In genomic region chr19:40751065-40751923, GRCh38 we compare ENCODE assay signal across 1 cellular context.
A peak's percentile ranks its signal among the peaks of the same experiment; 100 is the strongest.
TF ChIP-seq lines count a peak whose summit lies in the region.

SNRPA (plus strand) TSS chr19:40751203; CDS start chr19:40751409, 206 bp downstream.

TF ChIP-seq in K562, 482 proteins besides CTCF, POLR2A, EP300 and RAD21 (continued from another document and continues in another):
- TF ChIP-seq ZBTB34 (CRISPR knock-in tag; IDR thresholded peaks at IDR 0.05) (no peak), E2F4 (CRISPR knock-in tag; IDR thresholded peaks at IDR 0.05; ENCODE audit: low read depth) (no peak), BHLHE40 (IDR thresholded peaks at IDR 0.05; ENCODE audit: low read length) (peak; percentile 68; the same call in 1 of the 2 replicates), JUNB (CRISPR knock-in tag; conservative IDR thresholded peaks at IDR 0.05) (no peak), RBM25 (IDR thresholded peaks at IDR 0.05; ENCODE audit: low read depth, low read length, severe bottlenecking) (no peak), PATZ1 (CRISPR knock-in tag; IDR thresholded peaks at IDR 0.05; ENCODE audit: borderline replicate concordance) (no peak), ZNF277 (CRISPR knock-in tag; IDR thresholded peaks at IDR 0.05; ENCODE audit: borderline replicate concordance) (no peak), CSDE1 (IDR thresholded peaks at IDR 0.05) (no peak), HNRNPH1 (optimal IDR thresholded peaks at IDR 0.05; ENCODE audit: low read depth, low read length) (no peak), ZKSCAN1 (IDR thresholded peaks at IDR 0.05; ENCODE audit: low read depth, low read length) (no peak), ZNF668 (CRISPR knock-in tag; IDR thresholded peaks at IDR 0.05) (no peak), ZSCAN29 (IDR thresholded peaks at IDR 0.05) (no peak), GATA2 (CRISPR knock-in tag; IDR thresholded peaks at IDR 0.05) (no peak), ZFX (CRISPR knock-in tag; IDR thresholded peaks at IDR 0.05) (peak; percentile 35; the same call in 1 of the 2 replicates), SMARCA5 (IDR thresholded peaks at IDR 0.05) (no peak), NR1H2 (CRISPR knock-in tag; IDR thresholded peaks at IDR 0.05) (no peak), SRSF1 (IDR thresholded peaks at IDR 0.05; ENCODE audit: low read depth, low read length) (no peak), HIVEP1 (CRISPR knock-in tag; IDR thresholded peaks at IDR 0.05) (0 out of 2 replicates have a peak, but pooled peaks have one; percentile 10), EP400 (IDR thresholded peaks at IDR 0.05) (peak; percentile 37), ZNF57 (CRISPR knock-in tag; IDR thresholded peaks at IDR 0.05) (no peak), BRF1 (IDR thresholded peaks at IDR 0.05; ENCODE audit: borderline replicate concordance, extremely low read depth, insufficient read length) (no peak), YBX1 (IDR thresholded peaks at IDR 0.05) (no peak), ZNF551 (CRISPR knock-in tag; IDR thresholded peaks at IDR 0.05) (no peak), KAT7 (CRISPR knock-in tag; IDR thresholded peaks at IDR 0.05; ENCODE audit: borderline replicate concordance) (no peak), KAT2B (IDR thresholded peaks at IDR 0.05; ENCODE audit: low read depth, low read length) (no peak), RBM17 (IDR thresholded peaks at IDR 0.05; ENCODE audit: borderline replicate concordance, low read depth, low read length) (no peak), MBD2 (IDR thresholded peaks at IDR 0.05; ENCODE audit: borderline replicate concordance, low read depth) (no peak), CHD2 (IDR thresholded peaks at IDR 0.05; ENCODE audit: low read depth, low read length) (peak; percentile 92), ZBTB7A (IDR thresholded peaks at IDR 0.05; ENCODE audit: borderline replicate concordance, control insufficient read depth, low read depth, low read length) (peak; percentile 54; the same call in 1 of the 2 replicates), SIX5 (IDR thresholded peaks at IDR 0.05; ENCODE audit: borderline replicate concordance in 1 of 2, insufficient read depth in 1 of 2, low read depth in 1 of 2, low read length in 2 of 2) (peak; percentile 44 to 48; a peak in 3 of 4 replicates), PTTG1 (tag; IDR thresholded peaks at IDR 0.05; ENCODE audit: low read depth) (no peak), RFX1 (IDR thresholded peaks at IDR 0.05) (no peak), ZNF707 (CRISPR knock-in tag; conservative IDR thresholded peaks at IDR 0.05) (no peak), ZNF609 (CRISPR knock-in tag; IDR thresholded peaks at IDR 0.05; ENCODE audit: borderline replicate concordance) (0 out of 2 replicates have a peak, but pooled peaks have one; percentile 24), ZNF586 (CRISPR knock-in tag; conservative IDR thresholded peaks at IDR 0.05) (no peak), FOXP1 (CRISPR knock-in tag; IDR thresholded peaks at IDR 0.05) (peak; percentile 23; the same call in 1 of the 2 replicates), ERF (CRISPR knock-in tag; IDR thresholded peaks at IDR 0.05) (no peak), ZNF217 (CRISPR knock-in tag; IDR thresholded peaks at IDR 0.05) (no peak), SAFB2 (IDR thresholded peaks at IDR 0.05; ENCODE audit: borderline replicate concordance, low read depth, low read length, severe bottlenecking) (no peak), FOXJ3 (CRISPR knock-in tag; IDR thresholded peaks at IDR 0.05) (no peak), GTF2A2 (tag; IDR thresholded peaks at IDR 0.05) (no peak), YY1 (IDR thresholded peaks at IDR 0.05; ENCODE audit: borderline replicate concordance in 1 of 3, control insufficient read depth in 1 of 3, extremely low read depth in 1 of 3, insufficient read depth in 3 of 3, insufficient read length in 1 of 3, insufficient replicate concordance in 2 of 3, low read depth in 1 of 3, low read length in 2 of 3) (peak in 2 of 3 experiments; percentile 25 to 51)
- TF ChIP-seq, protein P1, sequence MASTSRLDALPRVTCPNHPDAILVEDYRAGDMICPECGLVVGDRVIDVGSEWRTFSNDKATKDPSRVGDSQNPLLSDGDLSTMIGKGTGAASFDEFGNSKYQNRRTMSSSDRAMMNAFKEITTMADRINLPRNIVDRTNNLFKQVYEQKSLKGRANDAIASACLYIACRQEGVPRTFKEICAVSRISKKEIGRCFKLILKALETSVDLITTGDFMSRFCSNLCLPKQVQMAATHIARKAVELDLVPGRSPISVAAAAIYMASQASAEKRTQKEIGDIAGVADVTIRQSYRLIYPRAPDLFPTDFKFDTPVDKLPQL (IDR thresholded peaks at IDR 0.05; ENCODE audit: extremely low read depth, insufficient read length) = no peak
- TF ChIP-seq, protein P2, sequence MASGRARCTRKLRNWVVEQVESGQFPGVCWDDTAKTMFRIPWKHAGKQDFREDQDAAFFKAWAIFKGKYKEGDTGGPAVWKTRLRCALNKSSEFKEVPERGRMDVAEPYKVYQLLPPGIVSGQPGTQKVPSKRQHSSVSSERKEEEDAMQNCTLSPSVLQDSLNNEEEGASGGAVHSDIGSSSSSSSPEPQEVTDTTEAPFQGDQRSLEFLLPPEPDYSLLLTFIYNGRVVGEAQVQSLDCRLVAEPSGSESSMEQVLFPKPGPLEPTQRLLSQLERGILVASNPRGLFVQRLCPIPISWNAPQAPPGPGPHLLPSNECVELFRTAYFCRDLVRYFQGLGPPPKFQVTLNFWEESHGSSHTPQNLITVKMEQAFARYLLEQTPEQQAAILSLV (tag; IDR thresholded peaks at IDR 0.05) = no peak
- TF ChIP-seq, protein P3, sequence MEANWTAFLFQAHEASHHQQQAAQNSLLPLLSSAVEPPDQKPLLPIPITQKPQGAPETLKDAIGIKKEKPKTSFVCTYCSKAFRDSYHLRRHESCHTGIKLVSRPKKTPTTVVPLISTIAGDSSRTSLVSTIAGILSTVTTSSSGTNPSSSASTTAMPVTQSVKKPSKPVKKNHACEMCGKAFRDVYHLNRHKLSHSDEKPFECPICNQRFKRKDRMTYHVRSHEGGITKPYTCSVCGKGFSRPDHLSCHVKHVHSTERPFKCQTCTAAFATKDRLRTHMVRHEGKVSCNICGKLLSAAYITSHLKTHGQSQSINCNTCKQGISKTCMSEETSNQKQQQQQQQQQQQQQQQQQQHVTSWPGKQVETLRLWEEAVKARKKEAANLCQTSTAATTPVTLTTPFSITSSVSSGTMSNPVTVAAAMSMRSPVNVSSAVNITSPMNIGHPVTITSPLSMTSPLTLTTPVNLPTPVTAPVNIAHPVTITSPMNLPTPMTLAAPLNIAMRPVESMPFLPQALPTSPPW (CRISPR knock-in tag; IDR thresholded peaks at IDR 0.05) = no peak
- TF ChIP-seq, protein P4, sequence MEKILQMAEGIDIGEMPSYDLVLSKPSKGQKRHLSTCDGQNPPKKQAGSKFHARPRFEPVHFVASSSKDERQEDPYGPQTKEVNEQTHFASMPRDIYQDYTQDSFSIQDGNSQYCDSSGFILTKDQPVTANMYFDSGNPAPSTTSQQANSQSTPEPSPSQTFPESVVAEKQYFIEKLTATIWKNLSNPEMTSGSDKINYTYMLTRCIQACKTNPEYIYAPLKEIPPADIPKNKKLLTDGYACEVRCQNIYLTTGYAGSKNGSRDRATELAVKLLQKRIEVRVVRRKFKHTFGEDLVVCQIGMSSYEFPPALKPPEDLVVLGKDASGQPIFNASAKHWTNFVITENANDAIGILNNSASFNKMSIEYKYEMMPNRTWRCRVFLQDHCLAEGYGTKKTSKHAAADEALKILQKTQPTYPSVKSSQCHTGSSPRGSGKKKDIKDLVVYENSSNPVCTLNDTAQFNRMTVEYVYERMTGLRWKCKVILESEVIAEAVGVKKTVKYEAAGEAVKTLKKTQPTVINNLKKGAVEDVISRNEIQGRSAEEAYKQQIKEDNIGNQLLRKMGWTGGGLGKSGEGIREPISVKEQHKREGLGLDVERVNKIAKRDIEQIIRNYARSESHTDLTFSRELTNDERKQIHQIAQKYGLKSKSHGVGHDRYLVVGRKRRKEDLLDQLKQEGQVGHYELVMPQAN (IDR thresholded peaks at IDR 0.05; ENCODE audit: borderline replicate concordance) = peak; percentile 86; the same call in 1 of the 2 replicates
- TF ChIP-seq, protein P5, sequence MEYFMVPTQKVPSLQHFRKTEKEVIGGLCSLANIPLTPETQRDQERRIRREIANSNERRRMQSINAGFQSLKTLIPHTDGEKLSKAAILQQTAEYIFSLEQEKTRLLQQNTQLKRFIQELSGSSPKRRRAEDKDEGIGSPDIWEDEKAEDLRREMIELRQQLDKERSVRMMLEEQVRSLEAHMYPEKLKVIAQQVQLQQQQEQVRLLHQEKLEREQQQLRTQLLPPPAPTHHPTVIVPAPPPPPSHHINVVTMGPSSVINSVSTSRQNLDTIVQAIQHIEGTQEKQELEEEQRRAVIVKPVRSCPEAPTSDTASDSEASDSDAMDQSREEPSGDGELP (CRISPR knock-in tag; IDR thresholded peaks at IDR 0.05; ENCODE audit: borderline replicate concordance) = no peak
